In genomic region chr17:10169274-10169673, GRCh38 we compare ENCODE assay signal across 8 cellular contexts.
"Had no signal": no experiment of that assay in that cellular context is flagged by ENCODE, and none has a peak within 500 bp of the region (broad histone marks: within the 10 kb centered on the region; RNA-seq: fewer than 3 reads in every experiment).

No MANE protein-coding gene starts in this region.

- ATAC-seq: left ventricle myocardium superior had no signal

- H3K27ac Mint-ChIP-seq: activated naive CD8-positive, alpha-beta T cell had no signal

- DNase-seq: activated CD4-positive, alpha-beta T cell treated with anti-CD3 and anti-CD28 coated beads, Interleukin-2, amount 50 U/mL, for 4 hours; activated CD4-positive, CD25-positive, alpha-beta regulatory T cell treated with anti-CD3 and anti-CD28 coated beads, Interleukin-2, amount 50 U/mL, for 72 hours; activated gamma-delta T cell; activated T-cell treated with anti-CD3 and anti-CD28 coated beads, Interleukin-2, amount 50 U/mL, for 48 hours; left ventricle myocardium superior; mesendoderm; stomach had no signal

- H3K36me3 Mint-ChIP-seq: activated naive CD8-positive, alpha-beta T cell had no signal

- H3K4me3 Mint-ChIP-seq: activated naive CD8-positive, alpha-beta T cell had no signal
